ENCODE assay signal across 8 cellular contexts in the genomic region with DNA sequence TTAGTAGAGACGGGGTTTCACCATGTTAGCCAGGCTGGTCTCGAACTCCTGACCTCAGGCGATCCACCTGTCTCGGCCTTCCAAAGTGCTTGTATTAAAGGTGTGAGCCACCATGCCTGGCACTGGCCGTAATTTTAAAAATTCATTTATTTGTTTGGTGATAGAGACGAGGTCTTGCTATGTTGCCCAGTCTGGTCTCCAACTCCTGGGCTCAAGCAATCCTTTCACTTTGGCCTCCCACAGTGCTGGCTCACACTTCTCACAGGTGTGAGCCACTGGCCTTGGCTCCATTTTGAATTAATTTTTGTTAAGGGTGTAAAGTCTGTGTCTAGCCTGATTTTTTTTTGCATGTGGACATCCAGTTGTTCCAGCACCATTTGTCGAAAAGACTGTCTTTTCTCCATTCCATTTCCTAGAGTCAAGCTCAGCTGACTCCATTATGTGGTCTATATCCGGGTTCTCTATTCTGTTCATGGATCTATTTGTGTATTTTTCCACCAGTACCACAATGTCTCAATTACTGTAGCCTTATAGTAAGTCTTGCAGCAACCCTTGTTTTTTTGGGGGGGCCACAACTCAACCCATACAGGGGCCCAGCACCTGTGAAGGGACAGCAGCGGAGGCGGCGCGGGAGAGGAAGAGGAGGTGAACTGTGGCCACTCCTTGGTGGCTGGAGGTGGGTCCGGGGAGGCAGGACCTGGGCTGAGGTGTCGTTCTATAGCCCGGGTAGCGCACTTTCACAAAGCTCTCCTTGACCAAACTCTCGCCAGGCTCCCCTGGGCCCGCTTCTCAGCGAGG. TPM values are rescaled to one million over a fixed set of nuclear protein-coding genes. Genes with fewer than 3 reads are reported as not detected.
DNase-seq lines count a peak whose midpoint lies in the region; ATAC-seq and TF ChIP-seq lines count a peak whose summit lies in the region.

No MANE protein-coding gene starts in this region.

- ATAC-seq in GM18858 (IDR thresholded peaks at IDR 0.05; ENCODE audit: unreplicated experiment) (peak; percentile 3), HG02678 (IDR thresholded peaks at IDR 0.05; ENCODE audit: unreplicated experiment) (peak; percentile 1), activated B cell treated with CpG ODN at 0.5 μM for 24 hours (ENCODE audit: low read depth) (peak; percentile 1), HG03520 (IDR thresholded peaks at IDR 0.05; ENCODE audit: unreplicated experiment) (no peak)

- no peaks in the 10 kb centered on the region for H3K27me3 Mint-ChIP-seq in activated B cell treated with CpG ODN at 0.5 μM for 24 hours

- H3K9ac ChIP-seq in iPS-15b (ENCODE audit: low read depth, low read length) = no peak overlapping the region
- peak overlapping the region in 4 of 5 donors; percentile 48 to 91 (median 79) for H3K9ac ChIP-seq in subcutaneous abdominal adipose tissue (ENCODE audit: low read length in 5 of 5)

- H3K9me3 Mint-ChIP-seq in activated B cell treated with CpG ODN at 0.5 μM for 24 hours = no peaks in the 10 kb centered on the region

- peak overlapping the region; percentile 91 for H3K27ac Mint-ChIP-seq in activated B cell treated with CpG ODN at 0.5 μM for 24 hours

- intact Hi-C loops in activated B cell treated with CpG ODN at 0.5 μM for 24 hours (cut with micrococcal nuclease) = loop anchor here (1.0 to 5.0 kb wide), 6 partner anchors 13 to 621 kb away; a partner anchor contains a TSS

- H3K4me3 Mint-ChIP-seq in activated B cell treated with CpG ODN at 0.5 μM for 24 hours = peak overlapping the region; percentile 86

- H3K36me3 ChIP-seq in iPS-15b (ENCODE audit: control insufficient read depth, insufficient read depth, low read length) = no peaks in the 10 kb centered on the region
- H3K36me3 ChIP-seq in subcutaneous abdominal adipose tissue (ENCODE audit: control insufficient read depth in 5 of 5, insufficient read depth in 5 of 5, low read length in 5 of 5) = no peaks in the 10 kb centered on the region

- H3K4me1 ChIP-seq in iPS-15b (ENCODE audit: control insufficient read depth, insufficient read depth, low read length) = peaks cover 5% of the 10 kb centered on the region
- H3K4me1 ChIP-seq in subcutaneous abdominal adipose tissue (ENCODE audit: control insufficient read depth in 5 of 5, insufficient read depth in 5 of 5, low read length in 5 of 5) = peaks cover 0 to 24% (median 20%) of the 10 kb centered on the region in 5 donors

- H3K36me3 Mint-ChIP-seq in activated B cell treated with CpG ODN at 0.5 μM for 24 hours (ENCODE audit: low read depth) = no peaks in the 10 kb centered on the region

- no peak for DNase-seq in activated B cell treated with CpG ODN at 0.5 μM for 24 hours
- DNase-seq in HK-2 (ENCODE audit: unreplicated experiment) = no peak
- DNase-seq in KBM-7 = no peak

- CTCF ChIA-PET in activated B cell treated with CpG ODN at 0.5 μM for 24 hours (lab: Charles Lee) = interaction anchor here (1.0 to 1.3 kb wide), 2 partner anchors 13 to 177 kb away, joined by 3 to 6 read pairs; a partner anchor contains a TSS

- POLR2A ChIA-PET in activated B cell treated with CpG ODN at 0.5 μM for 24 hours (lab: Charles Lee) = interaction anchor here (0.7 to 1.7 kb wide), 8 partner anchors 8 to 1086 kb away, joined by 3 to 35 read pairs (median 6); a partner anchor contains a TSS

- no peaks in the 10 kb centered on the region for H3K9me3 ChIP-seq in iPS-15b (ENCODE audit: control insufficient read depth, insufficient read depth, low read length)
- H3K9me3 ChIP-seq in subcutaneous abdominal adipose tissue (ENCODE audit: control insufficient read depth in 5 of 5, low read length in 5 of 5) = no peaks in the 10 kb centered on the region

- H3K27me3 ChIP-seq in iPS-15b (ENCODE audit: control insufficient read depth, insufficient read depth, low read length) (peaks cover 48% of the 10 kb centered on the region), subcutaneous abdominal adipose tissue (ENCODE audit: control insufficient read depth in 5 of 5, insufficient read depth in 4 of 5, low read length in 5 of 5) (peaks cover 0 to 14% (median 10%) of the 10 kb centered on the region in 5 donors)

- in situ Hi-C loops in KBM-7 (cut with MboI; ENCODE audit: low pct_unique_long_range_greater_than_20kb, low sequenced_read_pairs) = no loop called here

- no peak for TF ChIP-seq CTCF in activated B cell treated with CpG ODN at 0.5 μM for 24 hours (IDR thresholded peaks at IDR 0.05)

- H3K4me3 ChIP-seq in iPS-15b (ENCODE audit: low read depth, low read length) (peak overlapping the region; percentile 75), subcutaneous abdominal adipose tissue (ENCODE audit: low read depth in 1 of 5, low read length in 5 of 5) (peak overlapping the region; percentile 53 to 87 (median 78))

- peak overlapping the region; percentile 86 for H3K27ac ChIP-seq in subcutaneous abdominal adipose tissue (ENCODE audit: low read depth, low read length)

- H3K4me1 Mint-ChIP-seq in activated B cell treated with CpG ODN at 0.5 μM for 24 hours = peaks cover 26% of the 10 kb centered on the region

RNA-seq across cellular contexts. Expression of a gene that starts 1.5 kb away (rescaled TPM):
- total RNA-seq in activated B cell treated with CpG ODN at 0.5 μM for 24 hours = 40.3 and 44.6 TPM in 2 replicates

RNA-seq across cellular contexts. Expression of a gene that starts 13.8 kb away (rescaled TPM):
- total RNA-seq in activated B cell treated with CpG ODN at 0.5 μM for 24 hours = 52.5 and 60.3 TPM in 2 replicates
